In genomic region chr11:132450631-132451030, GRCh38 we compare ENCODE assay signal across 25 cellular contexts.
"Had no signal": no experiment of that assay in that cellular context is flagged by ENCODE, and none has a peak within 500 bp of the region (broad histone marks: within the 10 kb centered on the region; RNA-seq: fewer than 3 reads in every experiment).

No MANE protein-coding gene starts in this region.

- H3K27me3 Mint-ChIP-seq: naive B cell; stimulated activated naive B cell treated with anti-CD40 and anti-IgM and Interleukin-4, amounts not matched to agents 10 μg/mL and 1 μg/mL and 100 μg/mL, for 72 hours had no signal

- H3K9me3 Mint-ChIP-seq: mesothelial cell of epicardium, nephron progenitor cell had no signal

- H3K27ac Mint-ChIP-seq: mesothelial cell of epicardium; naive B cell; natural killer cell; nephron progenitor cell; progenitor cell of endocrine pancreas; stimulated activated naive B cell treated with anti-CD40 and anti-IgM and Interleukin-4, amounts not matched to agents 10 μg/mL and 1 μg/mL and 100 μg/mL, for 72 hours had no signal

- H3K4me1 Mint-ChIP-seq: naive B cell; natural killer cell; stimulated activated naive B cell treated with anti-CD40 and anti-IgM and Interleukin-4, amounts not matched to agents 10 μg/mL and 1 μg/mL and 100 μg/mL, for 72 hours had no signal

- H3K9me3 ChIP-seq: left ventricle myocardium inferior, ovary, right atrium auricular region, stomach, suprapubic skin, thoracic aorta, tibial artery, uterus had no signal

- ATAC-seq: natural killer cell; sciatic nerve; stimulated activated naive B cell treated with anti-CD40 and anti-IgM and Interleukin-4, amounts not matched to agents 10 μg/mL and 1 μg/mL and 100 μg/mL, for 72 hours; stimulated activated naive CD8-positive, alpha-beta T cell treated with anti-CD3 and anti-CD28 coated beads, Interleukin-15, Interleukin-2, amounts not matched to agents 100 U/mL and 50 U/mL, for 24 hours had no signal

- H3K27ac ChIP-seq: left ventricle myocardium inferior, ovary, right atrium auricular region, skin epidermis, stomach, suprapubic skin, thoracic aorta, tibial artery, uterus had no signal

- H3K36me3 Mint-ChIP-seq: mesothelial cell of epicardium; naive B cell; natural killer cell; stimulated activated naive B cell treated with anti-CD40 and anti-IgM and Interleukin-4, amounts not matched to agents 10 μg/mL and 1 μg/mL and 100 μg/mL, for 72 hours had no signal

- DNase-seq: islet precursor cell; left ventricle myocardium inferior; mesendoderm; naive B cell; natural killer cell; nephron progenitor cell; ovary; stimulated activated CD4-positive, alpha-beta T cell treated with anti-CD3 and anti-CD28 coated beads, Interleukin-12 subunit alpha, Interleukin-12 subunit beta, amount 100 ng/mL, for 4 hours; stimulated activated CD4-positive, alpha-beta T cell treated with anti-CD3 and anti-CD28 coated beads, Interleukin-15, amount 100 ng/mL, for 24 hours; stimulated activated CD4-positive, alpha-beta T cell treated with anti-CD3 and anti-CD28 coated beads, Interleukin-2, amount 100 ng/mL, for 24 hours; stimulated activated CD4-positive, alpha-beta T cell treated with anti-CD3 and anti-CD28 coated beads, Interleukin-4, amount 100 ng/mL, for 1 hour; stimulated activated naive B cell treated with anti-CD40 and anti-IgM and Interleukin-4, amounts not matched to agents 10 μg/mL and 1 μg/mL and 100 μg/mL, for 72 hours; stimulated activated naive CD8-positive, alpha-beta T cell treated with anti-CD3 and anti-CD28 coated beads, Interleukin-15, Interleukin-2, amounts not matched to agents 100 U/mL and 50 U/mL, for 24 hours; stomach; tibial artery; trophoblast cell; uterus had no signal

- H3K4me3 Mint-ChIP-seq: mesothelial cell of epicardium; natural killer cell; nephron progenitor cell; stimulated activated naive B cell treated with anti-CD40 and anti-IgM and Interleukin-4, amounts not matched to agents 10 μg/mL and 1 μg/mL and 100 μg/mL, for 72 hours had no signal

- H3K4me3 ChIP-seq: left ventricle myocardium inferior, lung, ovary, right atrium auricular region, skin epidermis, stomach, suprapubic skin, thoracic aorta, tibial artery, uterus had no signal

- H3K27me3 ChIP-seq: ovary, right atrium auricular region, tibial artery, uterus had no signal

- H3K4me1 ChIP-seq: left ventricle myocardium inferior, right atrium auricular region, stomach, suprapubic skin, tibial artery, uterus had no signal

- H3K36me3 ChIP-seq: left ventricle myocardium inferior, ovary, right atrium auricular region, stomach, suprapubic skin, thoracic aorta, tibial artery, uterus had no signal
